ENCODE assay signal across 25 cellular contexts in the genomic region with DNA sequence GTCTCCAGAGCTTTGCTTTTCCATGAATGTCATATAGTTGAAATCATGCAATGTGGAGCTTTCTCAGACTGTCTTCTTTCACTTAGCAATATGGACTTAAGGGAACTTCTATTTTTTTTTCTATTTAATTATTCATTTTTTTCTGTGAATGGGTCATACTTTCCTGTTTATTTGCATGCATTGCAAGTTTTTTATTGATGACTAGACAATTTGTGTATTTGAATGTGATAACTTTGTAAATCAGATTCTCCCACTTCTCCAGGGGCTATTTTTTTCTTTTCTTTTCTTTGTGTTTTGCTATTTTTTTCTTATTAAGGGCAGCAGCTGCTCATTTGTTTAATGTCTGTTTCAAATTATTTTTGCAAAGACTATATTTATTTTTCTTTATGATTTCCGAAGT.
"Had no signal": no experiment of that assay in that cellular context is flagged by ENCODE, and none has a peak within 500 bp of the region (broad histone marks: within the 10 kb centered on the region; RNA-seq: fewer than 3 reads in every experiment).

No MANE protein-coding gene starts in this region.

- H3K27ac ChIP-seq: colonic mucosa, epithelial cell of prostate, esophagus squamous epithelium, gastrocnemius medialis, heart right ventricle, left lung, lower lobe of right lung had no signal

- FAIRE-seq: endometrium, islet of Langerhans, keratinocyte had no signal

- H3K36me3 ChIP-seq: colonic mucosa, esophagus squamous epithelium, gastrocnemius medialis, heart right ventricle, left lung, lower lobe of right lung had no signal

- DNase-seq: colonic mucosa; cortex of kidney; effector CD8-positive, alpha-beta T cell; effector memory CD8-positive, alpha-beta T cell; endodermal cell; erythroblast; esophagus squamous epithelium; foreskin fibroblast; foreskin melanocyte; gastrocnemius medialis; glutamatergic neuron; head of caudate nucleus; heart right ventricle; hippocampal formation; left cardiac atrium; left lung; left ventricle myocardium superior; lower lobe of right lung; mesenchymal stem cell; mucosa of descending colon had no signal

- H3K9me3 ChIP-seq: colonic mucosa had no signal

- H3K4me3 ChIP-seq: colonic mucosa, esophagus squamous epithelium, gastrocnemius medialis, heart right ventricle, left lung, lower lobe of right lung, mucosa of descending colon had no signal

- ATAC-seq: effector memory CD8-positive, alpha-beta T cell; esophagus mucosa; gastrocnemius medialis; heart right ventricle; left cardiac atrium; left lung; left ventricle myocardium superior; lower lobe of right lung; mucosa of descending colon had no signal

- H3K4me1 ChIP-seq: colonic mucosa, esophagus squamous epithelium, gastrocnemius medialis, heart right ventricle, left lung, lower lobe of right lung had no signal

- H3K27me3 ChIP-seq: colonic mucosa, esophagus squamous epithelium, gastrocnemius medialis, heart right ventricle, left lung had no signal
